1 cellular context compared by ENCODE assay signal in the genomic region with DNA sequence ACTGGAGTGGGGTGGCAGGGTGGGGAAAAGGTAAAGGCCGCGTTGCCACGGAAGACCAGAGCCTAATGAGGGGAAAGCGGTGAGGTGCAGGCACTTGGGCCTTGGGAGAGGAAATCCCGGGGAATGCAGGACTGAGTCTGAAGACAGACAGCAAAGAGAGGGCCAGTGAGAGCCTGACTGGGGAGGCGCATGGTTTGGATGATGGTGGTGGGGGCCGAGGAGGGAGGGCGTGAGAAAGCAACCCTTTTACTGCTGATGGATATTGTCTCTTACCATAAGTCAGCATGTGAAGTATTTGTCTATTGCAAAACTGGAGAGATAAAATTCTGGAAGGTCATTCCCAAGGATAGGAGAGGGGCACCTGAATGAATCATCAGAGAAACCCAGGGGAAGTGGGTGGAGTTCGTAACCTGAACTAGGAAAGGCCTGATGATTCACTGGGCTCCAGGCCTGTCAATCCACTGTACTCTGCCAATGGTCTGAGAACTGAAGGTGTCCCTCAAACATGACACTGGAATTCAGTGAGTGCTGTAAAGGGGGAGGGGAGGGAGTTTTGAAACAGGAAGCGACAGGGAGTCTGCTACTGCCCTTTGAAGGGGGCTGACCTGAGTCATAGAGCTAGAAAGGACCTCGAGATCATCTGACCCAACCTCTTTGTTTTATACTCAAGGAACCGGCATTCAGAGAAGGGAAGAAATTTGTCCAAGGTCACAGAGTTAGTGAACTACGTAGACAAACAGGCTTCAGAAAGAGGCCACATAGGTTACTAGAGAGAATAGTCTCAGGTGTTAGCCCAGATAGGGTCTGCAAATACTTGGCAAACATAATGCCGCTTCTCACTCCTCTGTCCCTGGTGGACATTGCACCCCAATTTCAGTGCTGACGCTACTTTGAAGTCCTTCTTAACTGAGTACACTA.
A peak's percentile ranks its signal among the peaks of the same experiment; 100 is the strongest.
TF ChIP-seq lines count a peak whose summit lies in the region.

No MANE protein-coding gene starts in this region.

TF ChIP-seq in HepG2, 621 proteins besides CTCF, POLR2A, EP300 and RAD21 (continued from another document and continues in another):
- TF ChIP-seq ZNF547 (CRISPR knock-in tag; IDR thresholded peaks at IDR 0.05) (no peak), PHF21A (CRISPR knock-in tag; IDR thresholded peaks at IDR 0.05) (peak; percentile 30; the same call in 1 of the 2 replicates), ZNF326 (CRISPR knock-in tag; IDR thresholded peaks at IDR 0.05; ENCODE audit: borderline replicate concordance) (no peak), NFIB (CRISPR knock-in tag; IDR thresholded peaks at IDR 0.05; ENCODE audit: borderline replicate concordance) (no peak), GABPB1 (CRISPR knock-in tag; IDR thresholded peaks at IDR 0.05) (no peak), HOXA7 (CRISPR knock-in tag; IDR thresholded peaks at IDR 0.05) (no peak), ELF3 (CRISPR knock-in tag; IDR thresholded peaks at IDR 0.05) (peak; percentile 58), XBP1 (CRISPR knock-in tag; IDR thresholded peaks at IDR 0.05) (no peak), ZNF3 (CRISPR knock-in tag; IDR thresholded peaks at IDR 0.05) (no peak), SMYD3 (CRISPR knock-in tag; IDR thresholded peaks at IDR 0.05) (no peak), YEATS4 (CRISPR knock-in tag; IDR thresholded peaks at IDR 0.05; ENCODE audit: borderline replicate concordance) (peak; percentile 49; the same call in 1 of the 2 replicates), SSRP1 (CRISPR knock-in tag; IDR thresholded peaks at IDR 0.05) (no peak), MXI1 (IDR thresholded peaks at IDR 0.05; ENCODE audit: borderline replicate concordance, low read depth, low read length) (no peak), ZMYM2 (CRISPR knock-in tag; IDR thresholded peaks at IDR 0.05) (no peak), TAF1 (CRISPR knock-in tag; IDR thresholded peaks at IDR 0.05) (peak; percentile 7; the same call in 1 of the 2 replicates), IKZF1 (IDR thresholded peaks at IDR 0.05) (no peak), REL (CRISPR knock-in tag; conservative IDR thresholded peaks at IDR 0.05) (no peak), CENPX (CRISPR knock-in tag; IDR thresholded peaks at IDR 0.05) (no peak), RBM22 (optimal IDR thresholded peaks at IDR 0.05; ENCODE audit: low read length) (no peak), ZNF33A (CRISPR knock-in tag; IDR thresholded peaks at IDR 0.05; ENCODE audit: borderline replicate concordance) (no peak), MIXL1 (CRISPR knock-in tag; IDR thresholded peaks at IDR 0.05) (no peak; the same call in 1 of the 2 replicates), JUN (CRISPR knock-in tag; IDR thresholded peaks at IDR 0.05) (no peak), ZNF746 (CRISPR knock-in tag; IDR thresholded peaks at IDR 0.05) (peak; percentile 36; the same call in 1 of the 2 replicates), STAT5B (CRISPR knock-in tag; IDR thresholded peaks at IDR 0.05) (no peak), ZFP1 (CRISPR knock-in tag; IDR thresholded peaks at IDR 0.05) (no peak), TBL1XR1 (IDR thresholded peaks at IDR 0.05; ENCODE audit: borderline replicate concordance, low read length, partially characterized antibody) (no peak), ZNF207 (IDR thresholded peaks at IDR 0.05; ENCODE audit: borderline replicate concordance) (no peak), NR3C1 (CRISPR knock-in tag; IDR thresholded peaks at IDR 0.05) (no peak), LCORL (IDR thresholded peaks at IDR 0.05) (no peak), LCORL (CRISPR knock-in tag; IDR thresholded peaks at IDR 0.05) (0 out of 2 replicates have a peak, but pooled peaks have one; percentile 29), MATR3 (CRISPR knock-in tag; IDR thresholded peaks at IDR 0.05) (no peak), NFKB2 (CRISPR knock-in tag; IDR thresholded peaks at IDR 0.05; ENCODE audit: borderline replicate concordance) (no peak), EHMT2 (IDR thresholded peaks at IDR 0.05; ENCODE audit: borderline replicate concordance, low read depth, low read length) (no peak), CEBPG (CRISPR knock-in tag; IDR thresholded peaks at IDR 0.05) (peak; percentile 46)
- TF ChIP-seq, protein P1, sequence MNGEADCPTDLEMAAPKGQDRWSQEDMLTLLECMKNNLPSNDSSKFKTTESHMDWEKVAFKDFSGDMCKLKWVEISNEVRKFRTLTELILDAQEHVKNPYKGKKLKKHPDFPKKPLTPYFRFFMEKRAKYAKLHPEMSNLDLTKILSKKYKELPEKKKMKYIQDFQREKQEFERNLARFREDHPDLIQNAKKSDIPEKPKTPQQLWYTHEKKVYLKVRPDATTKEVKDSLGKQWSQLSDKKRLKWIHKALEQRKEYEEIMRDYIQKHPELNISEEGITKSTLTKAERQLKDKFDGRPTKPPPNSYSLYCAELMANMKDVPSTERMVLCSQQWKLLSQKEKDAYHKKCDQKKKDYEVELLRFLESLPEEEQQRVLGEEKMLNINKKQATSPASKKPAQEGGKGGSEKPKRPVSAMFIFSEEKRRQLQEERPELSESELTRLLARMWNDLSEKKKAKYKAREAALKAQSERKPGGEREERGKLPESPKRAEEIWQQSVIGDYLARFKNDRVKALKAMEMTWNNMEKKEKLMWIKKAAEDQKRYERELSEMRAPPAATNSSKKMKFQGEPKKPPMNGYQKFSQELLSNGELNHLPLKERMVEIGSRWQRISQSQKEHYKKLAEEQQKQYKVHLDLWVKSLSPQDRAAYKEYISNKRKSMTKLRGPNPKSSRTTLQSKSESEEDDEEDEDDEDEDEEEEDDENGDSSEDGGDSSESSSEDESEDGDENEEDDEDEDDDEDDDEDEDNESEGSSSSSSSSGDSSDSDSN (CRISPR knock-in tag; IDR thresholded peaks at IDR 0.05) = no peak
- TF ChIP-seq, protein P2, sequence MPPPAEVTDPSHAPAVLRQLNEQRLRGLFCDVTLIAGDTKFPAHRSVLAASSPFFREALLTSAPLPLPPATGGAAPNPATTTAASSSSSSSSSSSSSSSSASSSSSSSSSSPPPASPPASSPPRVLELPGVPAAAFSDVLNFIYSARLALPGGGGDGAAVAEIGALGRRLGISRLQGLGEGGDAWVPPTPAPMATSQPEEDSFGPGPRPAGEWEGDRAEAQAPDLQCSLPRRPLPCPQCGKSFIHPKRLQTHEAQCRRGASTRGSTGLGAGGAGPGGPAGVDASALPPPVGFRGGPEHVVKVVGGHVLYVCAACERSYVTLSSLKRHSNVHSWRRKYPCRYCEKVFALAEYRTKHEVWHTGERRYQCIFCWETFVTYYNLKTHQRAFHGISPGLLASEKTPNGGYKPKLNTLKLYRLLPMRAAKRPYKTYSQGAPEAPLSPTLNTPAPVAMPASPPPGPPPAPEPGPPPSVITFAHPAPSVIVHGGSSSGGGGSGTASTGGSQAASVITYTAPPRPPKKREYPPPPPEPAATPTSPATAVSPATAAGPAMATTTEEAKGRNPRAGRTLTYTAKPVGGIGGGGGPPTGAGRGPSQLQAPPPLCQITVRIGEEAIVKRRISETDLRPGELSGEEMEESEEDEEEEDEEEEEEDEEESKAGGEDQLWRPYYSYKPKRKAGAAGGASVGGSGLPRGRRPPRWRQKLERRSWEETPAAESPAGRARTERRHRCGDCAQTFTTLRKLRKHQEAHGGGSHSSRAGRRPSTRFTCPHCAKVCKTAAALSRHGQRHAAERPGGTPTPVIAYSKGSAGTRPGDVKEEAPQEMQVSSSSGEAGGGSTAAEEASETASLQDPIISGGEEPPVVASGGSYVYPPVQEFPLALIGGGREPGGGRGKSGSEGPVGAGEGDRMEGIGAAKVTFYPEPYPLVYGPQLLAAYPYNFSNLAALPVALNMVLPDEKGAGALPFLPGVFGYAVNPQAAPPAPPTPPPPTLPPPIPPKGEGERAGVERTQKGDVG (CRISPR knock-in tag; IDR thresholded peaks at IDR 0.05; ENCODE audit: borderline replicate concordance) = no peak
- TF ChIP-seq, protein P3, sequence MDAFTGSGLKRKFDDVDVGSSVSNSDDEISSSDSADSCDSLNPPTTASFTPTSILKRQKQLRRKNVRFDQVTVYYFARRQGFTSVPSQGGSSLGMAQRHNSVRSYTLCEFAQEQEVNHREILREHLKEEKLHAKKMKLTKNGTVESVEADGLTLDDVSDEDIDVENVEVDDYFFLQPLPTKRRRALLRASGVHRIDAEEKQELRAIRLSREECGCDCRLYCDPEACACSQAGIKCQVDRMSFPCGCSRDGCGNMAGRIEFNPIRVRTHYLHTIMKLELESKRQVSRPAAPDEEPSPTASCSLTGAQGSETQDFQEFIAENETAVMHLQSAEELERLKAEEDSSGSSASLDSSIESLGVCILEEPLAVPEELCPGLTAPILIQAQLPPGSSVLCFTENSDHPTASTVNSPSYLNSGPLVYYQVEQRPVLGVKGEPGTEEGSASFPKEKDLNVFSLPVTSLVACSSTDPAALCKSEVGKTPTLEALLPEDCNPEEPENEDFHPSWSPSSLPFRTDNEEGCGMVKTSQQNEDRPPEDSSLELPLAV (CRISPR knock-in tag; conservative IDR thresholded peaks at IDR 0.05; ENCODE audit: low read depth) = no peak
- TF ChIP-seq, protein P4, sequence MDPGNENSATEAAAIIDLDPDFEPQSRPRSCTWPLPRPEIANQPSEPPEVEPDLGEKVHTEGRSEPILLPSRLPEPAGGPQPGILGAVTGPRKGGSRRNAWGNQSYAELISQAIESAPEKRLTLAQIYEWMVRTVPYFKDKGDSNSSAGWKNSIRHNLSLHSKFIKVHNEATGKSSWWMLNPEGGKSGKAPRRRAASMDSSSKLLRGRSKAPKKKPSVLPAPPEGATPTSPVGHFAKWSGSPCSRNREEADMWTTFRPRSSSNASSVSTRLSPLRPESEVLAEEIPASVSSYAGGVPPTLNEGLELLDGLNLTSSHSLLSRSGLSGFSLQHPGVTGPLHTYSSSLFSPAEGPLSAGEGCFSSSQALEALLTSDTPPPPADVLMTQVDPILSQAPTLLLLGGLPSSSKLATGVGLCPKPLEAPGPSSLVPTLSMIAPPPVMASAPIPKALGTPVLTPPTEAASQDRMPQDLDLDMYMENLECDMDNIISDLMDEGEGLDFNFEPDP (CRISPR knock-in tag; conservative IDR thresholded peaks at IDR 0.05) = no peak
- TF ChIP-seq, protein P5, sequence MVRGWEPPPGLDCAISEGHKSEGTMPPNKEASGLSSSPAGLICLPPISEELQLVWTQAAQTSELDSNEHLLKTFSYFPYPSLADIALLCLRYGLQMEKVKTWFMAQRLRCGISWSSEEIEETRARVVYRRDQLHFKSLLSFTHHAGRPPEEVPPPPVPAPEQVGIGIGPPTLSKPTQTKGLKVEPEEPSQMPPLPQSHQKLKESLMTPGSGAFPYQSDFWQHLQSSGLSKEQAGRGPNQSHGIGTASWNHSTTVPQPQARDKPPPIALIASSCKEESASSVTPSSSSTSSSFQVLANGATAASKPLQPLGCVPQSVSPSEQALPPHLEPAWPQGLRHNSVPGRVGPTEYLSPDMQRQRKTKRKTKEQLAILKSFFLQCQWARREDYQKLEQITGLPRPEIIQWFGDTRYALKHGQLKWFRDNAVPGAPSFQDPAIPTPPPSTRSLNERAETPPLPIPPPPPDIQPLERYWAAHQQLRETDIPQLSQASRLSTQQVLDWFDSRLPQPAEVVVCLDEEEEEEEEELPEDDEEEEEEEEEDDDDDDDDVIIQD (CRISPR knock-in tag; IDR thresholded peaks at IDR 0.05; ENCODE audit: low read depth) = no peak
- TF ChIP-seq, protein P6, sequence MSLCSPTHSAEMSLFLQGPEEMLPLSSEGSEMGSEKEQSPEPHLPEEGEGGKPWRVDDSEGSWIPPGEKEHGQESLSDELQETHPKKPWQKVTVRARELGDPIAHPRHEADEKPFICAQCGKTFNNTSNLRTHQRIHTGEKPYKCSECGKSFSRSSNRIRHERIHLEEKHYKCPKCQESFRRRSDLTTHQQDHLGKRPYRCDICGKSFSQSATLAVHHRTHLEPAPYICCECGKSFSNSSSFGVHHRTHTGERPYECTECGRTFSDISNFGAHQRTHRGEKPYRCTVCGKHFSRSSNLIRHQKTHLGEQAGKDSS (CRISPR knock-in tag; IDR thresholded peaks at IDR 0.05; ENCODE audit: borderline replicate concordance, low read depth) = no peak
- TF ChIP-seq, protein P7, sequence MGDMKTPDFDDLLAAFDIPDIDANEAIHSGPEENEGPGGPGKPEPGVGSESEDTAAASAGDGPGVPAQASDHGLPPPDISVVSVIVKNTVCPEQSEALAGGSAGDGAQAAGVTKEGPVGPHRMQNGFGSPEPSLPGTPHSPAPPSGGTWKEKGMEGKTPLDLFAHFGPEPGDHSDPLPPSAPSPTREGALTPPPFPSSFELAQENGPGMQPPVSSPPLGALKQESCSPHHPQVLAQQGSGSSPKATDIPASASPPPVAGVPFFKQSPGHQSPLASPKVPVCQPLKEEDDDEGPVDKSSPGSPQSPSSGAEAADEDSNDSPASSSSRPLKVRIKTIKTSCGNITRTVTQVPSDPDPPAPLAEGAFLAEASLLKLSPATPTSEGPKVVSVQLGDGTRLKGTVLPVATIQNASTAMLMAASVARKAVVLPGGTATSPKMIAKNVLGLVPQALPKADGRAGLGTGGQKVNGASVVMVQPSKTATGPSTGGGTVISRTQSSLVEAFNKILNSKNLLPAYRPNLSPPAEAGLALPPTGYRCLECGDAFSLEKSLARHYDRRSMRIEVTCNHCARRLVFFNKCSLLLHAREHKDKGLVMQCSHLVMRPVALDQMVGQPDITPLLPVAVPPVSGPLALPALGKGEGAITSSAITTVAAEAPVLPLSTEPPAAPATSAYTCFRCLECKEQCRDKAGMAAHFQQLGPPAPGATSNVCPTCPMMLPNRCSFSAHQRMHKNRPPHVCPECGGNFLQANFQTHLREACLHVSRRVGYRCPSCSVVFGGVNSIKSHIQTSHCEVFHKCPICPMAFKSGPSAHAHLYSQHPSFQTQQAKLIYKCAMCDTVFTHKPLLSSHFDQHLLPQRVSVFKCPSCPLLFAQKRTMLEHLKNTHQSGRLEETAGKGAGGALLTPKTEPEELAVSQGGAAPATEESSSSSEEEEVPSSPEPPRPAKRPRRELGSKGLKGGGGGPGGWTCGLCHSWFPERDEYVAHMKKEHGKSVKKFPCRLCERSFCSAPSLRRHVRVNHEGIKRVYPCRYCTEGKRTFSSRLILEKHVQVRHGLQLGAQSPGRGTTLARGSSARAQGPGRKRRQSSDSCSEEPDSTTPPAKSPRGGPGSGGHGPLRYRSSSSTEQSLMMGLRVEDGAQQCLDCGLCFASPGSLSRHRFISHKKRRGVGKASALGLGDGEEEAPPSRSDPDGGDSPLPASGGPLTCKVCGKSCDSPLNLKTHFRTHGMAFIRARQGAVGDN (CRISPR knock-in tag; IDR thresholded peaks at IDR 0.05) = peak; percentile 58
- TF ChIP-seq, protein P8, sequence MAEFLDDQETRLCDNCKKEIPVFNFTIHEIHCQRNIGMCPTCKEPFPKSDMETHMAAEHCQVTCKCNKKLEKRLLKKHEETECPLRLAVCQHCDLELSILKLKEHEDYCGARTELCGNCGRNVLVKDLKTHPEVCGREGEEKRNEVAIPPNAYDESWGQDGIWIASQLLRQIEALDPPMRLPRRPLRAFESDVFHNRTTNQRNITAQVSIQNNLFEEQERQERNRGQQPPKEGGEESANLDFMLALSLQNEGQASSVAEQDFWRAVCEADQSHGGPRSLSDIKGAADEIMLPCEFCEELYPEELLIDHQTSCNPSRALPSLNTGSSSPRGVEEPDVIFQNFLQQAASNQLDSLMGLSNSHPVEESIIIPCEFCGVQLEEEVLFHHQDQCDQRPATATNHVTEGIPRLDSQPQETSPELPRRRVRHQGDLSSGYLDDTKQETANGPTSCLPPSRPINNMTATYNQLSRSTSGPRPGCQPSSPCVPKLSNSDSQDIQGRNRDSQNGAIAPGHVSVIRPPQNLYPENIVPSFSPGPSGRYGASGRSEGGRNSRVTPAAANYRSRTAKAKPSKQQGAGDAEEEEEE (CRISPR knock-in tag; IDR thresholded peaks at IDR 0.05; ENCODE audit: borderline replicate concordance) = no peak
- TF ChIP-seq, protein P9, sequence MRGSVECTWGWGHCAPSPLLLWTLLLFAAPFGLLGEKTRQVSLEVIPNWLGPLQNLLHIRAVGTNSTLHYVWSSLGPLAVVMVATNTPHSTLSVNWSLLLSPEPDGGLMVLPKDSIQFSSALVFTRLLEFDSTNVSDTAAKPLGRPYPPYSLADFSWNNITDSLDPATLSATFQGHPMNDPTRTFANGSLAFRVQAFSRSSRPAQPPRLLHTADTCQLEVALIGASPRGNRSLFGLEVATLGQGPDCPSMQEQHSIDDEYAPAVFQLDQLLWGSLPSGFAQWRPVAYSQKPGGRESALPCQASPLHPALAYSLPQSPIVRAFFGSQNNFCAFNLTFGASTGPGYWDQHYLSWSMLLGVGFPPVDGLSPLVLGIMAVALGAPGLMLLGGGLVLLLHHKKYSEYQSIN (CRISPR knock-in tag; IDR thresholded peaks at IDR 0.05; ENCODE audit: borderline replicate concordance) = no peak
